ENCODE assay signal across 8 cellular contexts in genomic region chr10:31836569-31837406, GRCh38.
DNase-seq lines count a peak whose midpoint lies in the region; ATAC-seq, FAIRE-seq and TF ChIP-seq lines count a peak whose summit lies in the region.

No MANE protein-coding gene starts in this region.

- H3K4me1 ChIP-seq in astrocyte (ENCODE audit: insufficient read depth, low read length), result no peaks in the 10 kb centered on the region

- H4K20me1 ChIP-seq in astrocyte (ENCODE audit: insufficient read depth, low read length), result peaks cover 4% of the 10 kb centered on the region

- TF ChIP-seq CTCF in astrocyte (IDR thresholded peaks at IDR 0.05; ENCODE audit: insufficient read depth, low read depth, low read length), result peak; percentile 78

- H3K9ac ChIP-seq in astrocyte (ENCODE audit: low read length), result no peak overlapping the region

- H3K4me1 Mint-ChIP-seq in activated naive CD4-positive, alpha-beta T cell treated with anti-CD3 and anti-CD28 coated beads, Interleukin-2, amount 10 ng/mL, durations not matched to agents 7 days and 5 days, result peaks cover 8% of the 10 kb centered on the region
- peaks cover 6% of the 10 kb centered on the region for H3K4me1 Mint-ChIP-seq in astrocyte (ENCODE audit: low read depth, unreplicated experiment)

- peak overlapping the region; percentile 8 for H2AFZ ChIP-seq in astrocyte (ENCODE audit: low read depth, low read length)

- no peaks in the 10 kb centered on the region for H3K9me3 ChIP-seq in astrocyte (ENCODE audit: insufficient read depth, low read depth, low read length)

- H3K27me3 ChIP-seq in astrocyte (ENCODE audit: insufficient read depth, low read length), result no peaks in the 10 kb centered on the region

- H3K36me3 ChIP-seq in astrocyte (ENCODE audit: insufficient read depth, low read length), result no peaks in the 10 kb centered on the region

- H3K27ac Mint-ChIP-seq in activated naive CD4-positive, alpha-beta T cell treated with anti-CD3 and anti-CD28 coated beads, Interleukin-2, amount 10 ng/mL, durations not matched to agents 7 days and 5 days, result no peak overlapping the region
- H3K27ac Mint-ChIP-seq in activated naive CD4-positive, alpha-beta T cell treated with anti-CD3 and anti-CD28 coated beads, Interleukin-2, amount 50 U/mL, for 72 hours, result no peak overlapping the region
- H3K27ac Mint-ChIP-seq in astrocyte (ENCODE audit: unreplicated experiment), result no peak overlapping the region

- CTCF ChIA-PET in activated naive CD4-positive, alpha-beta T cell treated with anti-CD3 and anti-CD28 coated beads, Interleukin-2, amount 10 ng/mL, durations not matched to agents 7 days and 5 days (lab: Charles Lee), result interaction anchor here (0.7 to 1.2 kb wide), 2 partner anchors 26 to 197 kb away, joined by 3 read pairs; no protein-coding TSS in a partner anchor

- no peaks in the 10 kb centered on the region for H3K9me3 Mint-ChIP-seq in activated naive CD4-positive, alpha-beta T cell treated with anti-CD3 and anti-CD28 coated beads, Interleukin-2, amount 10 ng/mL, durations not matched to agents 7 days and 5 days
- H3K9me3 Mint-ChIP-seq in activated naive CD4-positive, alpha-beta T cell treated with anti-CD3 and anti-CD28 coated beads, Interleukin-2, amount 50 U/mL, for 72 hours, result no peaks in the 10 kb centered on the region
- peaks cover 1% of the 10 kb centered on the region for H3K9me3 Mint-ChIP-seq in astrocyte (ENCODE audit: unreplicated experiment)

- H3K4me3 ChIP-seq in Jurkat, Clone E6-1 (ENCODE audit: low read length), result no peak overlapping the region
- H3K4me3 ChIP-seq in astrocyte (ENCODE audit: insufficient read depth, low read depth, low read length), result no peak overlapping the region

- no peaks in the 10 kb centered on the region for H3K36me3 Mint-ChIP-seq in activated naive CD4-positive, alpha-beta T cell treated with anti-CD3 and anti-CD28 coated beads, Interleukin-2, amount 10 ng/mL, durations not matched to agents 7 days and 5 days
- H3K36me3 Mint-ChIP-seq in activated naive CD4-positive, alpha-beta T cell treated with anti-CD3 and anti-CD28 coated beads, Interleukin-2, amount 50 U/mL, for 72 hours, result no peaks in the 10 kb centered on the region
- H3K36me3 Mint-ChIP-seq in astrocyte (ENCODE audit: low read depth, unreplicated experiment), result peaks cover 2% of the 10 kb centered on the region

- H3K27me3 Mint-ChIP-seq in activated naive CD4-positive, alpha-beta T cell treated with anti-CD3 and anti-CD28 coated beads, Interleukin-2, amount 10 ng/mL, durations not matched to agents 7 days and 5 days, result no peaks in the 10 kb centered on the region
- H3K27me3 Mint-ChIP-seq in astrocyte (ENCODE audit: low read depth, unreplicated experiment), result no peaks in the 10 kb centered on the region

- H3K4me2 ChIP-seq in astrocyte (ENCODE audit: low read length), result no peak overlapping the region

- no peak overlapping the region for H3K4me3 Mint-ChIP-seq in activated naive CD4-positive, alpha-beta T cell treated with anti-CD3 and anti-CD28 coated beads, Interleukin-2, amount 10 ng/mL, durations not matched to agents 7 days and 5 days
- H3K4me3 Mint-ChIP-seq in astrocyte (ENCODE audit: unreplicated experiment), result no peak overlapping the region

- intact Hi-C loops in left colon (cut with DNase I, micrococcal nuclease), result no loop called here

- H3K79me2 ChIP-seq in astrocyte (ENCODE audit: insufficient read depth, low read length), result no peaks in the 10 kb centered on the region

- no peak for ATAC-seq in activated naive CD4-positive, alpha-beta T cell treated with anti-CD3 and anti-CD28 coated beads, Interleukin-2, amount 50 U/mL, for 72 hours
- ATAC-seq in left colon (peak; percentile 65), HG03457 (IDR thresholded peaks at IDR 0.05; ENCODE audit: unreplicated experiment) (no peak), GM21529 (IDR thresholded peaks at IDR 0.05; ENCODE audit: unreplicated experiment) (no peak)

- FAIRE-seq in astrocyte (lab: Jason Lieb, UNC), result no peak

- no peak overlapping the region for H3K27ac ChIP-seq in astrocyte (ENCODE audit: low read depth, low read length)

- DNase-seq in activated naive CD4-positive, alpha-beta T cell treated with anti-CD3 and anti-CD28 coated beads, Interleukin-2, amount 10 ng/mL, durations not matched to agents 7 days and 5 days, result peak; percentile 23
- no peak for DNase-seq in activated naive CD4-positive, alpha-beta T cell treated with anti-CD3 and anti-CD28 coated beads, Interleukin-2, amount 50 U/mL, for 72 hours (ENCODE audit: low spot score in 2 of 2)
- DNase-seq in Jurkat, Clone E6-1 (ENCODE audit: low read depth, low spot score), result peak; percentile 3
- DNase-seq in astrocyte (ENCODE audit: low read depth), result peak; percentile 13
- no peak for DNase-seq in left colon
- no peak for DNase-seq in NCI-H1092 (lab: John Stamatoyannopoulos, UW)

Comparison
In these comparisons a context has a peak if more than half of its experiments do, and no peak if none do; other contexts are left out.
1. DNase-seq: peak in activated naive CD4-positive, alpha-beta T cell treated with anti-CD3 and anti-CD28 coated beads, Interleukin-2, amount 10 ng/mL, durations not matched to agents 7 days and 5 days (single experiment), Jurkat, Clone E6-1 (single experiment) and astrocyte (single experiment); none in activated naive CD4-positive, alpha-beta T cell treated with anti-CD3 and anti-CD28 coated beads, Interleukin-2, amount 50 U/mL, for 72 hours (0 of 2), left colon (0 of 2) and NCI-H1092 (single experiment).